In the genomic region with DNA sequence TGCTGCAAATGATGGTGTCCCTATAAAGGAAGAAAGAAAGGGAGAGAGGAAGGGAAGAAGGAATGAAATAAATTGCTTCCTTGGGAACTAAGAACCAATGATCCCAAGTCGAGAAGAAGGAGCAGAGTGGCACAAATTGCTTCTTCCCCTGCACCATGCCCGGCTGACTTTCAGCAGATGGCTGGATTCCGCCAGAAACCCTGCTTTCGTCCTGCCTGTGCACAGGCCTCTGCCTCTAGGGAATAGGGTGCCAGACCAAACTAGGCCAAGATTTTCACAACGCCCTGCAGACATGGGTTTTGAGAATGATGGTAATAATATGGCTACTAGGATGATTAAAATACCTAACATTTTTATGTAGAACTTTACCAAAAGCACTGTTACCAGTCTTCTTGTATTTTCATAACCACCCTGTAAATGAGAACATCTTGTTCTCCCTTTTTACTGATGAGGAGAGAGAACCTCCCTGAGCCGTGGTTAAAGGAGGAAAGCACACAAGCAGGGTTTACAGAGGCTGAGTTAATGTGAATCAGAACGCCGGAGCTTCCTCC, we compare ENCODE assay signal across 15 cellular contexts.
A peak's percentile ranks its signal among the peaks of the same experiment; 100 is the strongest.
DNase-seq lines count a peak whose midpoint lies in the region; ATAC-seq and TF ChIP-seq lines count a peak whose summit lies in the region.
"Had no signal": no experiment of that assay in that cellular context is flagged by ENCODE, and none has a peak within 500 bp of the region (broad histone marks: within the 10 kb centered on the region; RNA-seq: fewer than 3 reads in every experiment).

No MANE protein-coding gene starts in this region.

- DNase-seq in adipocyte (ENCODE audit: low read depth) (peak; percentile 11), chondrocyte (ENCODE audit: low spot score) (no peak), tibial artery (peak; percentile 26 to 76), HuH-7.5 (ENCODE audit: low spot score) (no peak), COLO668 (lab: John Stamatoyannopoulos, UW; ENCODE audit: unreplicated experiment) (no peak)
- DNase-seq: AML-193; CD8-positive, alpha-beta T cell; COR-L47; DMS 273 treated with DMSO at 0.1 percent for 48 hours; DMS53; DND-41; GM23248 had no signal

- no peak for ATAC-seq in HG02763 (IDR thresholded peaks at IDR 0.05; ENCODE audit: unreplicated experiment)
- ATAC-seq: CD8-positive, alpha-beta T cell had no signal

- H3K9ac ChIP-seq in BLaER1: no peak overlapping the region
- H3K9ac ChIP-seq in adipocyte (ENCODE audit: low read length): no peak overlapping the region
- H3K9ac ChIP-seq: GM23248 had no signal

- H3K27me3 ChIP-seq in BLaER1 (no peaks in the 10 kb centered on the region), adipocyte (replicated peaks; ENCODE audit: control insufficient read depth, insufficient read depth, low read length) (peaks cover 12% of the 10 kb centered on the region), tibial artery (no peaks in the 10 kb centered on the region)

- H4K20me1 ChIP-seq in BLaER1: no peaks in the 10 kb centered on the region

- intact Hi-C loops in tibial artery (cut with DNase I; ENCODE audit: low total_unique reads): no loop called here

- H3K9me3 ChIP-seq in BLaER1 (no peaks in the 10 kb centered on the region), adipocyte (ENCODE audit: control insufficient read depth, low read length) (no peaks in the 10 kb centered on the region), tibial artery (no peaks in the 10 kb centered on the region)
- H3K9me3 ChIP-seq: HAP-1 had no signal

- no peak overlapping the region for H3K4me3 Mint-ChIP-seq in chondrocyte (ENCODE audit: unreplicated experiment)
- H3K4me3 Mint-ChIP-seq: CD8-positive, alpha-beta T cell had no signal

- TF ChIP-seq CTCF in chondrocyte (IDR thresholded peaks at IDR 0.05) (no peak), tibial artery (IDR thresholded peaks at IDR 0.05) (peak in 1 of 2 experiments; percentile 6)

- no peaks in the 10 kb centered on the region for H3K36me3 Mint-ChIP-seq in chondrocyte (ENCODE audit: low read depth)
- H3K36me3 Mint-ChIP-seq: CD8-positive, alpha-beta T cell had no signal

- peaks cover 24% of the 10 kb centered on the region for H3K4me1 Mint-ChIP-seq in chondrocyte (ENCODE audit: low read depth)

- H3K4me3 ChIP-seq in BLaER1 (no peak overlapping the region), adipocyte (ENCODE audit: low read length) (no peak overlapping the region), tibial artery (no peak overlapping the region)
- H3K4me3 ChIP-seq: GM23248, HAP-1 had no signal

- no peaks in the 10 kb centered on the region for H3K27me3 Mint-ChIP-seq in chondrocyte (ENCODE audit: low read depth)

- peak overlapping the region; percentile 32 for H3K27ac Mint-ChIP-seq in chondrocyte (ENCODE audit: unreplicated experiment)
- H3K27ac Mint-ChIP-seq: CD8-positive, alpha-beta T cell had no signal

- H3K27ac ChIP-seq in BLaER1 (no peak overlapping the region), tibial artery (peak overlapping the region; percentile 74 to 75)
- H3K27ac ChIP-seq: GM23248 had no signal

- peaks cover 6% of the 10 kb centered on the region for H3K9me3 Mint-ChIP-seq in chondrocyte (ENCODE audit: low read depth)
- H3K9me3 Mint-ChIP-seq: CD8-positive, alpha-beta T cell had no signal

- peaks cover 43% of the 10 kb centered on the region for H3K4me1 ChIP-seq in BLaER1
- peaks cover 11% of the 10 kb centered on the region for H3K4me1 ChIP-seq in adipocyte (ENCODE audit: control insufficient read depth, insufficient read depth, low read length)
- H3K4me1 ChIP-seq in tibial artery: peaks cover 0 to 59% (median 36%) of the 10 kb centered on the region in 4 donors
- H3K4me1 ChIP-seq: HAP-1 had no signal

- no peaks in the 10 kb centered on the region for H3K36me3 ChIP-seq in BLaER1
- H3K36me3 ChIP-seq in adipocyte (ENCODE audit: control insufficient read depth, insufficient read depth, low read length, severe bottlenecking): no peaks in the 10 kb centered on the region
- H3K36me3 ChIP-seq in tibial artery: no peaks in the 10 kb centered on the region
- H3K36me3 ChIP-seq: HAP-1 had no signal

- H3K4me2 ChIP-seq in BLaER1: peak overlapping the region; percentile 49

Comparison
In these comparisons a context has a peak if more than half of its experiments do, and no peak if none do; other contexts are left out.
1. DNase-seq: peak in adipocyte (single experiment) and tibial artery (2 of 2); none in chondrocyte (single experiment), HuH-7.5 (single experiment) and COLO668 (single experiment).